In genomic region chr2:46993501-46993900, GRCh38 we compare ENCODE assay signal across 26 cellular contexts.
"Had no signal": no experiment of that assay in that cellular context is flagged by ENCODE, and none has a peak within 500 bp of the region (broad histone marks: within the 10 kb centered on the region; RNA-seq: fewer than 3 reads in every experiment).

No MANE protein-coding gene starts in this region.

- H3K27ac Mint-ChIP-seq: activated T-cell treated with anti-CD3 and anti-CD28 coated beads, Interleukin-2, amount 50 U/mL, for 72 hours; mesothelial cell of epicardium had no signal

- H3K27me3 Mint-ChIP-seq: central memory CD8-positive, alpha-beta T cell; naive thymus-derived CD4-positive, alpha-beta T cell had no signal

- H3K4me3 Mint-ChIP-seq: activated T-cell treated with anti-CD3 and anti-CD28 coated beads, Interleukin-2, amount 50 U/mL, for 72 hours; central memory CD8-positive, alpha-beta T cell; immature natural killer cell; mesothelial cell of epicardium; naive thymus-derived CD4-positive, alpha-beta T cell; neural crest cell had no signal

- H3K27me3 ChIP-seq: foreskin keratinocyte, heart left ventricle, testis, transverse colon had no signal

- H3K9me3 Mint-ChIP-seq: activated T-cell treated with anti-CD3 and anti-CD28 coated beads, Interleukin-2, amount 50 U/mL, for 72 hours; central memory CD8-positive, alpha-beta T cell; immature natural killer cell; mesothelial cell of epicardium; naive thymus-derived CD4-positive, alpha-beta T cell; neural crest cell had no signal

- H3K27ac ChIP-seq: foreskin keratinocyte, heart left ventricle, testis, transverse colon had no signal

- H3K9me3 ChIP-seq: heart left ventricle, testis, transverse colon had no signal

- H3K4me1 ChIP-seq: foreskin keratinocyte had no signal

- H3K4me1 Mint-ChIP-seq: immature natural killer cell, mesothelial cell of epicardium had no signal

- ATAC-seq: activated T-cell treated with anti-CD3 and anti-CD28 coated beads, Interleukin-2, amount 50 U/mL, for 72 hours; foreskin keratinocyte; heart left ventricle; left colon; naive thymus-derived CD4-positive, alpha-beta T cell; right cardiac atrium had no signal

- H3K4me3 ChIP-seq: heart left ventricle, testis, transverse colon had no signal

- DNase-seq: activated CD4-positive, alpha-beta T cell treated with anti-CD3 and anti-CD28 coated beads for 4 hours; activated CD4-positive, alpha-beta T cell treated with anti-CD3 and anti-CD28 coated beads, Interleukin-2, amount 50 U/mL, for 4 hours; activated CD4-positive, CD25-positive, alpha-beta regulatory T cell; activated effector memory CD4-positive, alpha-beta T cell treated with Interleukin-2 at 50 U/mL for 16 hours; activated naive CD4-positive, alpha-beta T cell treated with anti-CD3 and anti-CD28 coated beads, Interleukin-2, amount 50 U/mL, for 16 hours; activated T-cell treated with anti-CD3 and anti-CD28 coated beads for 4 hours; activated T-cell treated with anti-CD3 and anti-CD28 coated beads, Interleukin-2, amount 50 U/mL, for 72 hours; anterior cingulate cortex; effector memory CD4-positive, alpha-beta T cell; erythroblast; foreskin keratinocyte; hypothalamus; immature natural killer cell; kidney; left colon; naive thymus-derived CD4-positive, alpha-beta T cell; stimulated activated CD4-positive, alpha-beta T cell treated with anti-CD3 and anti-CD28 coated beads, Interleukin-15, amount 100 ng/mL, for 24 hours; stimulated activated CD4-positive, alpha-beta T cell treated with anti-CD3 and anti-CD28 coated beads, Interleukin-2, amount 100 ng/mL, for 24 hours; stimulated activated naive CD4-positive, alpha-beta T cell; testis; transverse colon had no signal
